Comparison of ENCODE assay signal across 17 cellular contexts in genomic region chr17:75773121-75773807, GRCh38. TPM values are rescaled to one million over a fixed set of nuclear protein-coding genes. Genes with fewer than 3 reads are reported as not detected.
A peak's percentile ranks its signal among the peaks of the same experiment; 100 is the strongest.
DNase-seq lines count a peak whose midpoint lies in the region; ATAC-seq, FAIRE-seq and TF ChIP-seq lines count a peak whose summit lies in the region.
"Had no signal": no experiment of that assay in that cellular context is flagged by ENCODE, and none has a peak within 500 bp of the region (broad histone marks: within the 10 kb centered on the region; RNA-seq: fewer than 3 reads in every experiment).

No MANE protein-coding gene starts in this region.

- TF ChIP-seq CTCF in kidney (IDR thresholded peaks at IDR 0.05; ENCODE audit: borderline replicate concordance, extremely low read depth, insufficient read depth) (no peak), sigmoid colon (IDR thresholded peaks at IDR 0.05) (no peak), PC-3 (conservative IDR thresholded peaks at IDR 0.05; ENCODE audit: low read depth, low read length) (no peak)

- no peak overlapping the region for H2AFZ ChIP-seq in PC-3 (ENCODE audit: low read length)
- H2AFZ ChIP-seq: GM23248 had no signal

- H3K79me2 ChIP-seq in PC-3 (ENCODE audit: low read length) = peaks cover 18% of the 10 kb centered on the region

- no peak overlapping the region for H3K4me2 ChIP-seq in PC-3 (ENCODE audit: low read length)

- H3K27ac ChIP-seq in SJCRH30 (no peak overlapping the region), kidney (ENCODE audit: low read depth in 2 of 2, low read length in 2 of 2) (no peak overlapping the region), sigmoid colon (no peak overlapping the region), PC-3 (ENCODE audit: low read length) (no peak overlapping the region)
- H3K27ac ChIP-seq: GM23248, HL-60 had no signal

- 89 to 90% methylated on average over 12 of the region's 12 CpGs for WGBS in sigmoid colon, 2 donors

- H3K4me3 ChIP-seq in H7 (ENCODE audit: insufficient read depth, low read depth, low read length) (no peak overlapping the region), SJCRH30 (no peak overlapping the region), kidney (ENCODE audit: low read length in 2 of 2) (no peak overlapping the region), sigmoid colon (no peak overlapping the region), PC-3 (ENCODE audit: low read length) (no peak overlapping the region)
- H3K4me3 ChIP-seq: GM23248 had no signal

- peaks cover 16% of the 10 kb centered on the region for H3F3A ChIP-seq in PC-3 (ENCODE audit: low read length, unreplicated experiment)

- H4K20me1 ChIP-seq in PC-3 (ENCODE audit: low read length) = peaks cover 22% of the 10 kb centered on the region

- intact Hi-C loops in kidney (cut with DNase I) (no loop called here), sigmoid colon (cut with DNase I) (no loop called here), PC-3 (cut with micrococcal nuclease) (loop anchor here (5.0 kb wide), 1 partner anchor 74 kb away; no protein-coding TSS in a partner anchor)

- no peaks in the 10 kb centered on the region for H3K9me2 ChIP-seq in PC-3 (replicated peaks; ENCODE audit: low read length)

- H3K9me3 ChIP-seq in SJCRH30 (replicated peaks) (no peaks in the 10 kb centered on the region), kidney (ENCODE audit: control insufficient read depth in 1 of 2, low read length in 2 of 2) (no peaks in the 10 kb centered on the region), sigmoid colon (no peaks in the 10 kb centered on the region), PC-3 (ENCODE audit: low read length) (no peaks in the 10 kb centered on the region)

- H3K27me3 ChIP-seq in H7 (ENCODE audit: control insufficient read depth, insufficient read depth, low read length) (no peaks in the 10 kb centered on the region), SJCRH30 (no peaks in the 10 kb centered on the region), sigmoid colon (no peaks in the 10 kb centered on the region), PC-3 (ENCODE audit: low read length) (no peaks in the 10 kb centered on the region)

- peak; percentile 26 for DNase-seq in H7
- peak; percentile 62 to 71 for DNase-seq in SJCRH30
- DNase-seq in kidney = peak; percentile 63
- peak; percentile 69 for DNase-seq in sigmoid colon
- no peak for DNase-seq in PC-3
- DNase-seq in stimulated activated CD4-positive, alpha-beta T cell treated with anti-CD3 and anti-CD28 coated beads, Interleukin-4, amount 100 ng/mL, for 4 hours = no peak
- DNase-seq: activated T-cell treated with anti-CD3 and anti-CD28 coated beads for 4 hours; amygdala; CD4-positive, alpha-beta memory T cell; GM23248; mesenchymal stem cell; NCI-H2081; NCI-H774; stimulated activated CD4-positive, alpha-beta T cell treated with anti-CD3 and anti-CD28 coated beads, Interleukin-4, amount 100 ng/mL, for 24 hours; stimulated activated naive CD8-positive, alpha-beta T cell treated with anti-CD3 and anti-CD28 coated beads, Interleukin-15, Interleukin-2, amounts not matched to agents 100 U/mL and 50 U/mL, for 24 hours had no signal

- POLR2A ChIA-PET in PC-3 (lab: Charles Lee; ENCODE audit: unreplicated experiment) = no interaction called here

- no TSS peak for BruUV-seq in PC-3 (replicated peaks; lab: Mats Ljungman, UMichigan)

- peaks cover 3% of the 10 kb centered on the region for H3K36me3 ChIP-seq in H7 (replicated peaks; ENCODE audit: control insufficient read depth, insufficient read depth, low read length)
- peaks cover 33% of the 10 kb centered on the region for H3K36me3 ChIP-seq in SJCRH30
- H3K36me3 ChIP-seq in kidney (ENCODE audit: control insufficient read depth in 1 of 2, insufficient read depth in 2 of 2, low read length in 2 of 2) = peaks cover 10 to 19% of the 10 kb centered on the region in 2 donors
- peaks cover 0 to 44% (median 10%) of the 10 kb centered on the region in 4 donors for H3K36me3 ChIP-seq in sigmoid colon
- peaks cover 20% of the 10 kb centered on the region for H3K36me3 ChIP-seq in PC-3 (ENCODE audit: low read depth, low read length)

- no peak for FAIRE-seq in kidney (lab: Jason Lieb, UNC)

- TF ChIP-seq EP300 in sigmoid colon (IDR thresholded peaks at IDR 0.05) = no peak

- no peak for ATAC-seq in HG03565 (IDR thresholded peaks at IDR 0.05; ENCODE audit: unreplicated experiment)
- ATAC-seq in PC-3 = no peak
- ATAC-seq: stimulated activated naive CD8-positive, alpha-beta T cell treated with anti-CD3 and anti-CD28 coated beads, Interleukin-15, Interleukin-2, amounts not matched to agents 100 U/mL and 50 U/mL, for 24 hours had no signal

- CTCF ChIA-PET in PC-3 (lab: Charles Lee) = interaction anchor here (1.0 kb wide), 1 partner anchor 72 kb away, joined by 4 read pairs; no protein-coding TSS in a partner anchor

- TF ChIP-seq POLR2A in sigmoid colon (IDR thresholded peaks at IDR 0.05) = no peak

- H3K9ac ChIP-seq in kidney (ENCODE audit: low read length in 2 of 2) = no peak overlapping the region
- no peak overlapping the region for H3K9ac ChIP-seq in PC-3 (ENCODE audit: low read length)
- H3K9ac ChIP-seq: GM23248 had no signal

- H3K4me1 ChIP-seq in SJCRH30 (peaks cover 32% of the 10 kb centered on the region), kidney (ENCODE audit: control insufficient read depth in 1 of 2, insufficient read depth in 1 of 2, low read depth in 1 of 2, low read length in 2 of 2) (peaks cover 5 to 17% of the 10 kb centered on the region in 2 donors), sigmoid colon (peaks cover 0 to 24% (median 20%) of the 10 kb centered on the region in 4 donors), PC-3 (ENCODE audit: insufficient read depth, low read length) (peaks cover 23% of the 10 kb centered on the region)

RNA-seq across cellular contexts. Expression of gene GALK1, which starts 8.3 kb away (rescaled TPM):
- total RNA-seq in H7 (2014; rRNA removed; shearing (Covaris generic)) = 43.4 and 47.2 TPM in 2 replicates
- 29.0 and 31.5 TPM in 2 replicates for total RNA-seq in SJCRH30 (2014; rRNA removed; shearing (Covaris generic))
- 34.5 TPM for total RNA-seq in kidney
- 105 TPM for polyA plus RNA-seq in kidney (ENCODE audit: insufficient read depth, low read depth, low replicate concordance)
- total RNA-seq in sigmoid colon = 10 to 100 TPM; 17.2 to 24.6 (median 20.3) TPM
- polyA plus RNA-seq in sigmoid colon = 10 to 100 TPM; 14.3 to 28.2 (median 14.4) TPM
- total RNA-seq in PC-3 (2014; rRNA removed) = 64.9 and 75.0 TPM in 2 replicates

RNA-seq across cellular contexts. Expression of gene UNK, which starts 11.3 kb away (rescaled TPM):
- 17.9 and 21.7 TPM in 2 replicates for total RNA-seq in H7 (2014; rRNA removed; shearing (Covaris generic))
- 40.6 and 51.4 TPM in 2 replicates for total RNA-seq in SJCRH30 (2014; rRNA removed; shearing (Covaris generic))
- 35.5 TPM for total RNA-seq in kidney
- polyA plus RNA-seq in kidney (ENCODE audit: insufficient read depth, low read depth, low replicate concordance) = 12.0 TPM
- total RNA-seq in sigmoid colon = 10 to 100 TPM; 18.9 to 29.6 (median 26.4) TPM
- polyA plus RNA-seq in sigmoid colon = 10 to 100 TPM; 12.7 to 24.4 (median 16.8) TPM
- total RNA-seq in PC-3 (2014; rRNA removed) = 21.8 and 22.9 TPM in 2 replicates

RNA-seq across cellular contexts. Expression of gene ITGB4, which starts 52.0 kb away (rescaled TPM):
- 0.28 and 0.70 TPM in 2 replicates for total RNA-seq in H7 (2014; rRNA removed; shearing (Covaris generic))
- total RNA-seq in SJCRH30 (2014; rRNA removed; shearing (Covaris generic)) = 4.3 and 8.8 TPM in 2 replicates
- total RNA-seq in kidney (149 TPM), sigmoid colon (10 to 100 TPM; 15.1 to 43.2 (median 23.1) TPM), PC-3 (2014; rRNA removed) (273 and 362 TPM in 2 replicates)
- polyA plus RNA-seq in kidney (ENCODE audit: insufficient read depth, low read depth, low replicate concordance) (15.7 TPM), sigmoid colon (100 to 1,000 TPM in 1 of 3 donors, 10 to 100 TPM in 2; 17.8 to 116 (median 25.8) TPM)

Comparison
In these comparisons a context has a peak if more than half of its experiments do, and no peak if none do; other contexts are left out.
1. DNase-seq: peak in H7 (single experiment), SJCRH30 (2 of 2), kidney (single experiment) and sigmoid colon (single experiment); none in PC-3 (single experiment) and stimulated activated CD4-positive, alpha-beta T cell treated with anti-CD3 and anti-CD28 coated beads, Interleukin-4, amount 100 ng/mL, for 4 hours (0 of 2).